In the genomic region with DNA sequence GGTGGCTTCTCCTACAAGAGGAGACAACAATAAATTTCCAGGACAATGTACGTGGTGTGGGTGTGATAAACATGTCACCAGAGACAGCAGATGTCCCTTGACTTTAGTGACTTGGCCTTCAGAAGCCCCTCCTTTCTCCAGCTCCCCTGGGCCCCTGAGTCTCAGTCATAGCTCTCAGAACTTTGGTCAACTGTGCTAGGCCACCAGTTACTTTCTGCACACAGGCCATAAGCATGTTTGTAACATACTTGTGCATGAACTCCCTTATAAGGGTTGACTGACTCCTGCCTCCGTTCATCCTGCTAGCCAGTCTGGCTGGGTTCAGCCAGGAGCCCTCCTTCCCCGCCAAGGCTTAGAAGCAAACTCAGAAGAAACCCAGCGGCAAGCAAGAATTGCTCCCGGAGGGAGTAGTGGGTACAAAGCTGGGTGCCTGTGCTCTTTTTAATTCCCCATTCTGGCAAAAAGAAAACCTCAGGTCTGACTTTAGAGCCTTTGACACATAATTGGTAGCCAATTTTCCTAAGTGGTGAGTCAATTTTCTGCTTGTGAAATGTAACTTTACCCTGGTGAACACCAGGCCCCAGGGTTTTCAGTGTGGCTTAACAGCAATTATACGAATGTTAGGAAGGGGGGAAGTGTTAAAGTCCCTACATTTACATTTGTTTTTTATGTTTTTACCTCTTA, we compare ENCODE assay signal across 8 cellular contexts. TPM values are rescaled to one million over a fixed set of nuclear protein-coding genes. Genes with fewer than 3 reads are reported as not detected.
A peak's percentile ranks its signal among the peaks of the same experiment; 100 is the strongest.
DNase-seq lines count a peak whose midpoint lies in the region; ATAC-seq and TF ChIP-seq lines count a peak whose summit lies in the region.

No MANE protein-coding gene starts in this region.

- H3K4me3 ChIP-seq in DOHH2 (ENCODE audit: low read length) (peak overlapping the region; percentile 61), osteoblast (ENCODE audit: insufficient read depth, low read length) (peak overlapping the region; percentile 51)

- H2AFZ ChIP-seq in osteoblast (ENCODE audit: low read length) = no peak overlapping the region

- H3K36me3 Mint-ChIP-seq in brain = no peaks in the 10 kb centered on the region
- no peaks in the 10 kb centered on the region for H3K36me3 Mint-ChIP-seq in CD4-positive, alpha-beta T cell (ENCODE audit: low read depth)

- peaks cover 67% of the 10 kb centered on the region for H3K27me3 Mint-ChIP-seq in brain
- H3K27me3 Mint-ChIP-seq in CD4-positive, alpha-beta T cell = peaks cover 93% of the 10 kb centered on the region

- H3K4me2 ChIP-seq in DOHH2 (ENCODE audit: low read length) (peak overlapping the region; percentile 81), osteoblast (ENCODE audit: insufficient read depth, low read length) (peak overlapping the region; percentile 91)

- CTCF ChIA-PET in CD4-positive, alpha-beta T cell (lab: Charles Lee) = no interaction called here

- H3K27ac ChIP-seq in DOHH2 (ENCODE audit: low read depth, low read length) (peak overlapping the region; percentile 77), osteoblast (ENCODE audit: low read depth, low read length) (peak overlapping the region; percentile 97)
- no peak overlapping the region for H3K27ac ChIP-seq in CD4-positive, alpha-beta T cell (ENCODE audit: low read depth, low read length)

- H3F3A ChIP-seq in DOHH2 (ENCODE audit: control insufficient read depth, insufficient read depth) = peaks cover 31% of the 10 kb centered on the region

- peaks cover 98% of the 10 kb centered on the region for H3K4me1 ChIP-seq in DOHH2 (ENCODE audit: control insufficient read depth, low read length)
- peaks cover 68% of the 10 kb centered on the region for H3K4me1 ChIP-seq in osteoblast (ENCODE audit: insufficient read depth, low read length)

- H3K9me3 ChIP-seq in DOHH2 (ENCODE audit: control insufficient read depth, insufficient read depth, low read length) = no peaks in the 10 kb centered on the region
- H3K9me3 ChIP-seq in osteoblast (ENCODE audit: low read depth, low read length) = no peaks in the 10 kb centered on the region
- no peaks in the 10 kb centered on the region for H3K9me3 ChIP-seq in CD4-positive, alpha-beta T cell (ENCODE audit: control insufficient read depth, low read length)

- peaks cover 47% of the 10 kb centered on the region for H3K4me1 Mint-ChIP-seq in brain
- H3K4me1 Mint-ChIP-seq in CD4-positive, alpha-beta T cell (ENCODE audit: low read depth) = peaks cover 15% of the 10 kb centered on the region

- peak; percentile 37 for ATAC-seq in GM21367 (IDR thresholded peaks at IDR 0.05; ENCODE audit: unreplicated experiment)
- peak; percentile 61 for ATAC-seq in HG03571 (IDR thresholded peaks at IDR 0.05; ENCODE audit: unreplicated experiment)
- no peak for ATAC-seq in CD4-positive, alpha-beta T cell (ENCODE audit: poor library complexity)

- H3K79me2 ChIP-seq in DOHH2 (ENCODE audit: control insufficient read depth, low read length) = peaks cover 77% of the 10 kb centered on the region
- H3K79me2 ChIP-seq in osteoblast (ENCODE audit: insufficient read depth, low read length) = peaks cover 52% of the 10 kb centered on the region

- POLR2A ChIA-PET in CD4-positive, alpha-beta T cell (lab: Charles Lee) = no interaction called here

- DNase-seq in osteoblast (ENCODE audit: insufficient read length, low spot score, missing footprints) (no peak), activated T-cell treated with anti-CD3 and anti-CD28 coated beads for 4 hours (no peak), medulla oblongata (ENCODE audit: extremely low spot score) (no peak)
- no peak for DNase-seq in CD4-positive, alpha-beta T cell

- H3K27me3 ChIP-seq in DOHH2 (ENCODE audit: control insufficient read depth, low read length) (no peaks in the 10 kb centered on the region), osteoblast (ENCODE audit: insufficient read depth, low read length) (no peaks in the 10 kb centered on the region)
- peaks cover 57% of the 10 kb centered on the region for H3K27me3 ChIP-seq in CD4-positive, alpha-beta T cell (ENCODE audit: control insufficient read depth, insufficient read depth, low read length)

- H4K20me1 ChIP-seq in DOHH2 (ENCODE audit: control insufficient read depth, insufficient read depth, low read depth, low read length) (no peaks in the 10 kb centered on the region), osteoblast (ENCODE audit: insufficient read depth, low read length) (no peaks in the 10 kb centered on the region)

- TF ChIP-seq CTCF in DOHH2 (IDR thresholded peaks at IDR 0.05; ENCODE audit: low read depth, low read length, poor library complexity, severe bottlenecking) (no peak), brain (conservative IDR thresholded peaks at IDR 0.05) (no peak), osteoblast (IDR thresholded peaks at IDR 0.05; ENCODE audit: extremely low read depth, low read depth, low read length) (no peak)
- no peak for TF ChIP-seq CTCF in CD4-positive, alpha-beta T cell (IDR thresholded peaks at IDR 0.05)

- no peaks in the 10 kb centered on the region for H3K9me2 ChIP-seq in DOHH2 (replicated peaks; ENCODE audit: control insufficient read depth, low read length)

- peaks cover 0 to 7% (median 3%) of the 10 kb centered on the region in 5 experiments for H3K9me3 Mint-ChIP-seq in brain
- H3K9me3 Mint-ChIP-seq in CD4-positive, alpha-beta T cell = no peaks in the 10 kb centered on the region

- intact Hi-C loops in CD4-positive, alpha-beta T cell (cut with DNase I, micrococcal nuclease) = no loop called here

- peaks cover 5% of the 10 kb centered on the region; the same call in 1 of the 2 replicates for H3K36me3 ChIP-seq in DOHH2 (ENCODE audit: control insufficient read depth, low read length)
- peaks cover 2% of the 10 kb centered on the region for H3K36me3 ChIP-seq in osteoblast (ENCODE audit: insufficient read depth, low read length)

- H3K4me3 Mint-ChIP-seq in brain = peak overlapping the region in 4 of 5 experiments; percentile 13 to 83 (median 35)
- no peak overlapping the region for H3K4me3 Mint-ChIP-seq in CD4-positive, alpha-beta T cell

- peak overlapping the region in 3 of 5 experiments; percentile 33 to 73 (median 37) for H3K27ac Mint-ChIP-seq in brain
- H3K27ac Mint-ChIP-seq in CD4-positive, alpha-beta T cell = no peak overlapping the region

RNA-seq across cellular contexts. Expression of a gene that starts 49.2 kb away (rescaled TPM):
- 9.7 TPM for polyA plus RNA-seq in brain (ENCODE audit: insufficient read depth, low read depth, low replicate concordance)
- 66.2 and 72.2 TPM in 2 replicates for total RNA-seq in osteoblast
- total RNA-seq in CD4-positive, alpha-beta T cell = under 1 TPM; 0.20 to 0.52 TPM

Comparison
In these comparisons a context has a peak if more than half of its experiments do, and no peak if none do; other contexts are left out.
1. RNA of a gene that starts 49.2 kb away (total RNA-seq): 66.2 to 72.2 TPM in osteoblast; 0.20 to 0.52 TPM in CD4-positive, alpha-beta T cell; every median in the first group is over 10 times any median in the second.